10 cellular contexts compared by ENCODE assay signal in the genomic region with DNA sequence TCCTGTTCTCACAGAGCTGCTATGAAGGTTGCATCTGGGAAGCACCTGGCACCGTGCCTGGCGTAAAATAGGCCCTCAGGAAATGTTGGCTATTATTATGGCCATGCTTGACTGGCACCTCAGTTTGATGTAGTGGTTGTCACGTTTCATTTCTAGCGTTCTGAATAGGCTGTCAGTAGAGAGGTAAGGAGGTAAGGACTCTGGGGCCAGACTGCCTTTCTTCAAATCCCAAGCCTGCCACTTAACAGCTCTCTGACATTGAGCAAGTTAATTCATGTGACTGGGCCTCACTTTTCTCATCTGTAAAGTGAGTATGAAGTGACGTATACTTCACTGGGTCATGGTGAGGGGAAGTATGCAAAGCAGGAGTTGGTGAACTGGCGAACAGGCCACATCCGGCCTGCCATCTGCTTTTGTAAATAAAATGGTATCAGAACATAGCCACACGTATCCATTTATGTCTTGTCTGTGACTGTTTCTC.
DNase-seq lines count a peak whose midpoint lies in the region; ATAC-seq, FAIRE-seq and TF ChIP-seq lines count a peak whose summit lies in the region.
"Had no signal": no experiment of that assay in that cellular context is flagged by ENCODE, and none has a peak within 500 bp of the region (broad histone marks: within the 10 kb centered on the region; RNA-seq: fewer than 3 reads in every experiment).

No MANE protein-coding gene starts in this region.

- CTCF ChIA-PET in HepG2 (lab: Yijun Ruan, JAX; ENCODE audit: low intra/inter-chr PET ratio, low total read pairs) = no interaction called here

- no peak for TF ChIP-seq RAD21 in HepG2 (CRISPR knock-in tag; IDR thresholded peaks at IDR 0.05)

- POLR2A ChIA-PET in HepG2 (lab: Yijun Ruan, JAX) = no interaction called here

- H3K9ac ChIP-seq in HepG2 (ENCODE audit: insufficient read depth, low read depth, low read length) (peak overlapping the region; percentile 52), SU-DHL-6 (ENCODE audit: low read length) (peak overlapping the region; percentile 69)

- H4K20me1 ChIP-seq in HepG2 (ENCODE audit: insufficient read depth, low read length) (no peaks in the 10 kb centered on the region), SU-DHL-6 (ENCODE audit: low read depth, low read length) (no peaks in the 10 kb centered on the region)

- H3K4me1 ChIP-seq in HepG2 (ENCODE audit: insufficient read depth, low read length) (peaks cover 91% of the 10 kb centered on the region), right lobe of liver (no peaks in the 10 kb centered on the region), tibial nerve (no peaks in the 10 kb centered on the region)
- no peaks in the 10 kb centered on the region for H3K4me1 ChIP-seq in effector memory CD4-positive, alpha-beta T cell (ENCODE audit: control insufficient read depth, insufficient read depth, low read length, poor library complexity, severe bottlenecking)

- in situ Hi-C loops in HepG2 (cut with HindIII; ENCODE audit: extremely low pct_ligation_motif_present, low pct_unique_long_range_greater_than_20kb) = no loop called here

- H3K36me3 ChIP-seq in HepG2 (replicated peaks in 1 of 2; ENCODE audit: control insufficient read depth in 1 of 2, insufficient read depth in 2 of 2, low read length in 2 of 2) = no peaks in the 10 kb centered on the region
- H3K36me3 ChIP-seq in right lobe of liver = no peaks in the 10 kb centered on the region
- H3K36me3 ChIP-seq in SU-DHL-6 (ENCODE audit: low read length) = no peaks in the 10 kb centered on the region
- H3K36me3 ChIP-seq in effector memory CD4-positive, alpha-beta T cell (ENCODE audit: control insufficient read depth, insufficient read depth, low read length) = no peaks in the 10 kb centered on the region
- H3K36me3 ChIP-seq in tibial nerve = no peaks in the 10 kb centered on the region

- H3F3A ChIP-seq in SU-DHL-6 (ENCODE audit: insufficient read depth) = peaks cover 53% of the 10 kb centered on the region

- no peak for TF ChIP-seq CTCF in HepG2 (CRISPR knock-in tag; IDR thresholded peaks at IDR 0.05)
- TF ChIP-seq CTCF in right lobe of liver (IDR thresholded peaks at IDR 0.05) = no peak
- no peak for TF ChIP-seq CTCF in SU-DHL-6 (IDR thresholded peaks at IDR 0.05; ENCODE audit: insufficient read depth, low read length, poor library complexity, severe bottlenecking)
- no peak for TF ChIP-seq CTCF in tibial nerve (IDR thresholded peaks at IDR 0.05)

- TF ChIP-seq EP300 in HepG2 (IDR thresholded peaks at IDR 0.05; ENCODE audit: low read depth in 2 of 2, low read length in 2 of 2) = no peak
- no peak for TF ChIP-seq EP300 in HepG2 (CRISPR knock-in tag; IDR thresholded peaks at IDR 0.05; ENCODE audit: borderline replicate concordance)
- TF ChIP-seq EP300 in tibial nerve (IDR thresholded peaks at IDR 0.05) = no peak

- H3K27me3 ChIP-seq in HepG2 (ENCODE audit: control insufficient read depth in 1 of 2, insufficient read depth in 2 of 2, low read length in 2 of 2) (no peaks in the 10 kb centered on the region), right lobe of liver (no peaks in the 10 kb centered on the region), SU-DHL-6 (ENCODE audit: low read length) (no peaks in the 10 kb centered on the region), tibial nerve (no peaks in the 10 kb centered on the region)
- H3K27me3 ChIP-seq in effector memory CD4-positive, alpha-beta T cell (replicated peaks; ENCODE audit: control insufficient read depth, insufficient read depth, low read length, poor library complexity, severe bottlenecking) = no peaks in the 10 kb centered on the region

- H3K9me3 ChIP-seq in HepG2 (ENCODE audit: low read length) (no peaks in the 10 kb centered on the region), right lobe of liver (no peaks in the 10 kb centered on the region), SU-DHL-6 (ENCODE audit: insufficient read depth, low read length) (no peaks in the 10 kb centered on the region), tibial nerve (no peaks in the 10 kb centered on the region)
- no peaks in the 10 kb centered on the region for H3K9me3 ChIP-seq in effector memory CD4-positive, alpha-beta T cell (ENCODE audit: control insufficient read depth, low read length)

- peak overlapping the region; percentile 74 for H3K27ac ChIP-seq in HepG2 (ENCODE audit: extremely low read length, insufficient read depth, low read length)
- no peak overlapping the region for H3K27ac ChIP-seq in right lobe of liver
- peak overlapping the region; percentile 99 for H3K27ac ChIP-seq in SU-DHL-6 (ENCODE audit: low read depth, low read length)
- H3K27ac ChIP-seq in effector memory CD4-positive, alpha-beta T cell (ENCODE audit: insufficient read depth, low read length, poor library complexity, severe bottlenecking) = no peak overlapping the region
- H3K27ac ChIP-seq in tibial nerve = no peak overlapping the region
- H3K27ac ChIP-seq: epithelial cell of prostate had no signal

- no peak for TF ChIP-seq POLR2A in HepG2 (IDR thresholded peaks at IDR 0.05; ENCODE audit: insufficient read depth in 1 of 2, low read depth in 2 of 2, low read length in 2 of 2)
- TF ChIP-seq POLR2A in right lobe of liver (IDR thresholded peaks at IDR 0.05) = no peak
- TF ChIP-seq POLR2A in tibial nerve (IDR thresholded peaks at IDR 0.05) = no peak

- DNase-seq in HepG2 (ENCODE audit: low spot score) (no peak), right lobe of liver (no peak), midbrain (lab: John Stamatoyannopoulos, UW) (no peak), tibial nerve (ENCODE audit: low spot score in 2 of 2) (no peak)
- no peak for DNase-seq in activated naive CD4-positive, alpha-beta T cell treated with Interleukin-2 at 50 U/mL for 16 hours
- no peak for DNase-seq in effector memory CD4-positive, alpha-beta T cell
- DNase-seq: DND-41 had no signal

- no peak for ATAC-seq in HepG2
- no peak for ATAC-seq in right lobe of liver
- peak; percentile 88 for ATAC-seq in HG03342 (IDR thresholded peaks at IDR 0.05; ENCODE audit: unreplicated experiment)

- peak overlapping the region in 1 of 3 experiments; percentile 47; a peak in 1 of 6 replicates for H3K4me3 ChIP-seq in HepG2 (replicated peaks in 1 of 3; ENCODE audit: insufficient read depth in 1 of 3, low read depth in 2 of 3, low read length in 3 of 3)
- no peak overlapping the region for H3K4me3 ChIP-seq in right lobe of liver
- peak overlapping the region; percentile 12 for H3K4me3 ChIP-seq in SU-DHL-6 (ENCODE audit: insufficient read depth, low read length, poor library complexity, severe bottlenecking)
- no peak overlapping the region for H3K4me3 ChIP-seq in effector memory CD4-positive, alpha-beta T cell (ENCODE audit: insufficient read depth, low read depth, low read length, poor library complexity, severe bottlenecking)
- H3K4me3 ChIP-seq in tibial nerve = no peak overlapping the region

- H3K79me2 ChIP-seq in HepG2 (ENCODE audit: insufficient read depth, low read length) (no peaks in the 10 kb centered on the region), SU-DHL-6 (ENCODE audit: insufficient read depth, low read length) (no peaks in the 10 kb centered on the region)

- H3K9me2 ChIP-seq in SU-DHL-6 (replicated peaks; ENCODE audit: insufficient read depth, low read length) = no peaks in the 10 kb centered on the region

- peak overlapping the region; percentile 65 for H3K4me2 ChIP-seq in HepG2 (ENCODE audit: low read depth, low read length)
- H3K4me2 ChIP-seq in SU-DHL-6 (ENCODE audit: low read depth, low read length, poor library complexity, severe bottlenecking) = peak overlapping the region; percentile 73

- no peak for FAIRE-seq in HepG2 (lab: Jason Lieb, UNC)

- 87% methylated on average over 8 of the region's 8 CpGs for WGBS in HepG2 (ENCODE audit: low lambda C conversion rate)
- WGBS in right lobe of liver (ENCODE audit: insufficient coverage, low coverage, low lambda C conversion rate, missing lambda C conversion rate) = 66% methylated on average over 8 of the region's 8 CpGs
- 81 to 83% methylated on average over 8 of the region's 8 CpGs for WGBS in tibial nerve, 2 donors

- BruUV-seq in HepG2 (replicated peaks; lab: Mats Ljungman, UMichigan) = no TSS peak

- intact Hi-C loops in HepG2 (cut with micrococcal nuclease; ENCODE audit: unreplicated experiment) = no loop called here
- intact Hi-C loops in right lobe of liver (cut with DNase I) = no loop called here

- H2AFZ ChIP-seq in HepG2 (ENCODE audit: low read length) (peak overlapping the region; percentile 7), SU-DHL-6 (ENCODE audit: low read depth, low read length, severe bottlenecking) (no peak overlapping the region)

TF ChIP-seq in HepG2, 621 proteins besides CTCF, POLR2A, EP300 and RAD21:
- TF ChIP-seq ZNF878 (CRISPR knock-in tag; IDR thresholded peaks at IDR 0.05) (no peak), ZNF577 (CRISPR knock-in tag; IDR thresholded peaks at IDR 0.05; ENCODE audit: borderline replicate concordance, low read depth) (no peak), ZNF629 (CRISPR knock-in tag; conservative IDR thresholded peaks at IDR 0.05) (peak; percentile 55; the same call in 1 of the 2 replicates), BRD4 (CRISPR knock-in tag; IDR thresholded peaks at IDR 0.05) (0 out of 2 replicates have a peak, but pooled peaks have one; percentile 2), TFE3 (CRISPR knock-in tag; IDR thresholded peaks at IDR 0.05) (no peak), ZBTB38 (CRISPR knock-in tag; IDR thresholded peaks at IDR 0.05) (peak; percentile 9; the same call in 1 of the 2 replicates)
TF ChIP-seq in HepG2: peak in this region for 3.

Comparison
In these comparisons a context has a peak if more than half of its experiments do, and no peak if none do; other contexts are left out.
1. H3K27ac ChIP-seq: peak in HepG2 (single experiment) and SU-DHL-6 (single experiment); none in right lobe of liver (0 of 3), effector memory CD4-positive, alpha-beta T cell (single experiment) and tibial nerve (0 of 4).